Comparison of ENCODE assay signal across 21 cellular contexts in genomic region chr10:92789067-92789466, GRCh38. TPM values are rescaled to one million over a fixed set of nuclear protein-coding genes. Genes with fewer than 3 reads are reported as not detected.
DNase-seq lines count a peak whose midpoint lies in the region; ATAC-seq, FAIRE-seq and TF ChIP-seq lines count a peak whose summit lies in the region.
"Had no signal": no experiment of that assay in that cellular context is flagged by ENCODE, and none has a peak within 500 bp of the region (broad histone marks: within the 10 kb centered on the region; RNA-seq: fewer than 3 reads in every experiment).

No MANE protein-coding gene starts in this region.

- H3K4me3 ChIP-seq in BLaER1 (no peak overlapping the region), Karpas-422 (ENCODE audit: low read length) (no peak overlapping the region), GM23338 (no peak overlapping the region), small intestine (ENCODE audit: low read depth in 1 of 2, low read length in 2 of 2) (no peak overlapping the region)
- H3K4me3 ChIP-seq: MG63, SJCRH30 had no signal

- H4K20me1 ChIP-seq in BLaER1 = no peaks in the 10 kb centered on the region
- no peaks in the 10 kb centered on the region for H4K20me1 ChIP-seq in Karpas-422 (ENCODE audit: insufficient read depth, low read depth, low read length)
- no peaks in the 10 kb centered on the region for H4K20me1 ChIP-seq in GM23338 (replicated peaks; ENCODE audit: insufficient read depth)

- H3K4me2 ChIP-seq in BLaER1 (peak overlapping the region; percentile 42), Karpas-422 (ENCODE audit: low read depth, low read length, poor library complexity, severe bottlenecking) (no peak overlapping the region), GM23338 (no peak overlapping the region)

- H2AFZ ChIP-seq in Karpas-422 (ENCODE audit: low read length) (no peak overlapping the region), GM23338 (no peak overlapping the region)

- H3K4me1 Mint-ChIP-seq in stimulated activated memory B cell treated with anti-CD40 and anti-IgM and Interleukin-4, amounts not matched to agents 10 μg/mL and 1 μg/mL and 100 μg/mL, for 72 hours = peaks cover 35% of the 10 kb centered on the region
- H3K4me1 Mint-ChIP-seq in GM23338 = peaks cover 28% of the 10 kb centered on the region

- no peaks in the 10 kb centered on the region for H3K27me3 Mint-ChIP-seq in stimulated activated memory B cell treated with anti-CD40 and anti-IgM and Interleukin-4, amounts not matched to agents 10 μg/mL and 1 μg/mL and 100 μg/mL, for 72 hours
- peaks cover 5% of the 10 kb centered on the region for H3K27me3 Mint-ChIP-seq in GM23338 (ENCODE audit: insufficient read depth, low read depth, poor library complexity)

- 85 to 89% (median 85%) methylated on average over 8 of the region's 8 CpGs for WGBS in small intestine, 3 donors

- H3K4me1 ChIP-seq in BLaER1 = peaks cover 25% of the 10 kb centered on the region
- peaks cover 10% of the 10 kb centered on the region for H3K4me1 ChIP-seq in Karpas-422 (ENCODE audit: low read length)
- H3K4me1 ChIP-seq in GM23338 (ENCODE audit: insufficient read depth) = peaks cover 21% of the 10 kb centered on the region
- H3K4me1 ChIP-seq in small intestine (ENCODE audit: control insufficient read depth in 2 of 2, insufficient read depth in 1 of 2, low read depth in 1 of 2, low read length in 1 of 2) = no peaks in the 10 kb centered on the region
- H3K4me1 ChIP-seq: Caco-2, SJCRH30 had no signal

- peak overlapping the region; percentile 93 for H3K27ac Mint-ChIP-seq in stimulated activated memory B cell treated with anti-CD40 and anti-IgM and Interleukin-4, amounts not matched to agents 10 μg/mL and 1 μg/mL and 100 μg/mL, for 72 hours
- H3K27ac Mint-ChIP-seq in GM23338 = no peak overlapping the region
- H3K27ac Mint-ChIP-seq: CD4-positive, alpha-beta T cell; T-cell had no signal

- H3F3A ChIP-seq in GM23338 (replicated peaks; ENCODE audit: low read depth) = no peaks in the 10 kb centered on the region

- no peaks in the 10 kb centered on the region for H3K9me3 Mint-ChIP-seq in stimulated activated memory B cell treated with anti-CD40 and anti-IgM and Interleukin-4, amounts not matched to agents 10 μg/mL and 1 μg/mL and 100 μg/mL, for 72 hours
- H3K9me3 Mint-ChIP-seq in GM23338 = no peaks in the 10 kb centered on the region
- H3K9me3 Mint-ChIP-seq: CD4-positive, alpha-beta T cell; T-cell had no signal

- H3K4me3 Mint-ChIP-seq in stimulated activated memory B cell treated with anti-CD40 and anti-IgM and Interleukin-4, amounts not matched to agents 10 μg/mL and 1 μg/mL and 100 μg/mL, for 72 hours = no peak overlapping the region
- H3K4me3 Mint-ChIP-seq in GM23338 = no peak overlapping the region
- H3K4me3 Mint-ChIP-seq: CD4-positive, alpha-beta T cell; T-cell had no signal

- H3K36me3 Mint-ChIP-seq in stimulated activated memory B cell treated with anti-CD40 and anti-IgM and Interleukin-4, amounts not matched to agents 10 μg/mL and 1 μg/mL and 100 μg/mL, for 72 hours = no peaks in the 10 kb centered on the region
- no peaks in the 10 kb centered on the region; the same call in 2 of the 3 replicates for H3K36me3 Mint-ChIP-seq in GM23338 (ENCODE audit: low read depth)
- H3K36me3 Mint-ChIP-seq: T-cell had no signal

- H3K9ac ChIP-seq in BLaER1 (no peak overlapping the region), Karpas-422 (ENCODE audit: low read length) (no peak overlapping the region)

- no peak overlapping the region; the same call in 1 of the 2 replicates for H3K27ac ChIP-seq in BLaER1
- H3K27ac ChIP-seq in Karpas-422 (ENCODE audit: low read length) = no peak overlapping the region
- no peak overlapping the region for H3K27ac ChIP-seq in GM23338 (ENCODE audit: low read depth)
- no peak overlapping the region for H3K27ac ChIP-seq in small intestine (ENCODE audit: low read depth in 1 of 2, low read length in 1 of 2)
- H3K27ac ChIP-seq: SJCRH30 had no signal

- no peaks in the 10 kb centered on the region for H3K27me3 ChIP-seq in BLaER1
- H3K27me3 ChIP-seq in Karpas-422 (ENCODE audit: low read length) = no peaks in the 10 kb centered on the region
- no peaks in the 10 kb centered on the region for H3K27me3 ChIP-seq in GM23338 (ENCODE audit: insufficient read depth)
- H3K27me3 ChIP-seq in small intestine (ENCODE audit: control insufficient read depth in 2 of 2, insufficient read depth in 2 of 2, low read length in 2 of 2) = no peaks in the 10 kb centered on the region
- H3K27me3 ChIP-seq: MG63, SJCRH30 had no signal

- DNase-seq in Karpas-422 (peak; percentile 43), germinal center (ENCODE audit: low spot score) (peak; percentile 46), GM23338 (ENCODE audit: low spot score) (no peak), small intestine (no peak), HPDE6-E6E7 (ENCODE audit: extremely low spot score) (no peak)
- DNase-seq: Caco-2; CD4-positive, alpha-beta T cell; DND-41; MG63; NCI-H1092; NCI-H1436 treated with DMSO at 0.1 percent for 48 hours; NCI-H1930; NCI-H2227 treated with DMSO at 0.1 percent for 48 hours; NCI-H510A treated with DMSO at 0.1 percent for 48 hours; NCI-H748 treated with DMSO at 0.1 percent for 48 hours; SJCRH30; T-cell had no signal

- H3K9me2 ChIP-seq in Karpas-422 (replicated peaks; ENCODE audit: insufficient read depth, low read length) = no peaks in the 10 kb centered on the region
- peaks cover 4% of the 10 kb centered on the region; the same call in 1 of the 2 replicates for H3K9me2 ChIP-seq in GM23338 (ENCODE audit: insufficient read depth)

- no peak for TF ChIP-seq CTCF in GM23338 (conservative IDR thresholded peaks at IDR 0.05; ENCODE audit: low read depth in 2 of 2)

- peak; percentile 71 for ATAC-seq in stimulated activated memory B cell treated with anti-CD40 and anti-IgM and Interleukin-4, amounts not matched to agents 10 μg/mL and 1 μg/mL and 100 μg/mL, for 72 hours
- no peak for ATAC-seq in GM23338
- ATAC-seq: T-cell had no signal

- H3K9me3 ChIP-seq in BLaER1 (peaks cover 2% of the 10 kb centered on the region; the same call in 1 of the 2 replicates), Karpas-422 (ENCODE audit: low read length) (no peaks in the 10 kb centered on the region), small intestine (ENCODE audit: control insufficient read depth, low read depth) (no peaks in the 10 kb centered on the region)
- H3K9me3 ChIP-seq: Caco-2, SJCRH30 had no signal

- H3K79me2 ChIP-seq in Karpas-422 (ENCODE audit: low read length) (no peaks in the 10 kb centered on the region), GM23338 (replicated peaks; ENCODE audit: insufficient read depth) (no peaks in the 10 kb centered on the region)

- no peak for FAIRE-seq in small intestine (lab: Jason Lieb, UNC)
- FAIRE-seq: H54, RCC 7860 had no signal

- no peaks in the 10 kb centered on the region for H3K36me3 ChIP-seq in BLaER1
- H3K36me3 ChIP-seq in Karpas-422 (ENCODE audit: insufficient read depth, low read length) = no peaks in the 10 kb centered on the region
- no peaks in the 10 kb centered on the region for H3K36me3 ChIP-seq in GM23338 (ENCODE audit: insufficient read depth)
- H3K36me3 ChIP-seq in small intestine (ENCODE audit: control insufficient read depth in 2 of 2, insufficient read depth in 2 of 2, low read length in 2 of 2) = no peaks in the 10 kb centered on the region
- H3K36me3 ChIP-seq: MG63, SJCRH30 had no signal

TF ChIP-seq in GM23338, 12 proteins besides CTCF, POLR2A, EP300 and RAD21 (continues in another document):
- TF ChIP-seq, protein P1, sequence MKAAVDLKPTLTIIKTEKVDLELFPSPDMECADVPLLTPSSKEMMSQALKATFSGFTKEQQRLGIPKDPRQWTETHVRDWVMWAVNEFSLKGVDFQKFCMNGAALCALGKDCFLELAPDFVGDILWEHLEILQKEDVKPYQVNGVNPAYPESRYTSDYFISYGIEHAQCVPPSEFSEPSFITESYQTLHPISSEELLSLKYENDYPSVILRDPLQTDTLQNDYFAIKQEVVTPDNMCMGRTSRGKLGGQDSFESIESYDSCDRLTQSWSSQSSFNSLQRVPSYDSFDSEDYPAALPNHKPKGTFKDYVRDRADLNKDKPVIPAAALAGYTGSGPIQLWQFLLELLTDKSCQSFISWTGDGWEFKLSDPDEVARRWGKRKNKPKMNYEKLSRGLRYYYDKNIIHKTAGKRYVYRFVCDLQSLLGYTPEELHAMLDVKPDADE (IDR thresholded peaks at IDR 0.05) = no peak

RNA-seq across cellular contexts. Expression of gene EXOC6, which starts 59.3 kb away (rescaled TPM):
- total RNA-seq in Karpas-422 (2014; rRNA removed; shearing (Covaris generic); ENCODE audit: low replicate concordance) = 18.0 and 520 TPM in 2 replicates
- total RNA-seq in GM23338 (2014; rRNA removed; shearing (Covaris generic)) = 5.0 and 6.6 TPM in 2 replicates
- polyA plus RNA-seq in GM23338 (2016; fragmentation: Nextera tagmentation; extraction: Ambion mirVana) = 4.6 and 6.0 TPM in 2 replicates
- polyA plus RNA-seq in small intestine = 10 to 100 TPM in 1 of 3 donors, 1 to 10 TPM in 2; 6.7 to 10.8 (median 8.4) TPM

Comparison
In these comparisons a context has a peak if more than half of its experiments do, and no peak if none do; other contexts are left out.
1. DNase-seq: peak in Karpas-422 (single experiment) and germinal center (single experiment); none in GM23338 (single experiment), small intestine (single experiment) and HPDE6-E6E7 (single experiment).